In the genomic region with DNA sequence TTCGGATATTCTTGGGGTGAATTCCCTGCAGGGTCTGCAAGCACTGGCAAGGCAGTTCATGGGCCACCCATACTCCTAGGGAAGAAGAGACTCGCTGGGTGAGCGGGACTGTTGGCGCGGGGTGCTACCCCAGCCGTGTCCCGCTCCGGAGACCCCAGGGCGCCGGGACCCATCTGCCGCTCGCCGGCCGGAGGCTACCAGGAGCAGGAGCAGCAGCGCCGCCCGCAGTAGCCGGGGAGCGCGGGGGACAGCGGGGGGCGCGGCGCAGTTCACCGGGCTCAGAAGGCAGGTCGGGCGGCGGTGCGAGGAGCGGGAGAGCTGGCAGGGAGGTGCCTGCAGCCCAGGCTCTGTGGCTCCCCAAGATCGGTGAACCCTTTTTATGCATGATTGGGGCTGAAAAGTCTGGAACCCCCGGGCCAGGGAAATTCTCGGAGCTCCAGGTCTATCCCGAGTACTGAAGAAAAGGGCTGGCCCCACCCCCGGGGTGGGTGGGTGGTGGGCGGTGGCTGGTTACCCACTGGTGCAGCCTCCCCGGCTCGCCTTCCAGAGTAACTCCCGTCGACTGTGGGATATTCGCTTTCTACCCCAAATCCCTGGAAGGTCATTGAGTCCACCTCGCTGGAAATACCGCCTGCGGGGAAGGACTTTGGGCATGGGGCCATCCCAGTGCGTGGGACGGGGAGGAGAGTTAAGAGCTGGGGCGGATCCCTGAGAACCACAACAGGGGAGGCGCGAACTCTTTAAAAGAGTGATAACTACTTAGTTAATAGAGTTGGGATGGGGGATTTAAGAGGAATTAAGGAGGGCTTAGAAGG, we compare ENCODE assay signal across 1 cellular context.
TF ChIP-seq lines count a peak whose summit lies in the region.

No MANE protein-coding gene starts in this region.

TF ChIP-seq in HEK293, 187 proteins besides CTCF, POLR2A, EP300 and RAD21 (continued from another document and continues in another):
- TF ChIP-seq, protein P1, sequence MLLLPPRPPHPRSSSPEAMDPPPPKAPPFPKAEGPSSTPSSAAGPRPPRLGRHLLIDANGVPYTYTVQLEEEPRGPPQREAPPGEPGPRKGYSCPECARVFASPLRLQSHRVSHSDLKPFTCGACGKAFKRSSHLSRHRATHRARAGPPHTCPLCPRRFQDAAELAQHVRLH (tag by site-specific recombination; IDR thresholded peaks at IDR 0.05), result no peak
- TF ChIP-seq ZNF266 (tag by site-specific recombination; IDR thresholded peaks at IDR 0.05; ENCODE audit: low read depth) (no peak), ZNF521 (tag by site-specific recombination; IDR thresholded peaks at IDR 0.05) (no peak), ZNF48 (tag by site-specific recombination; IDR thresholded peaks at IDR 0.05) (no peak), ZNF248 (tag by site-specific recombination; IDR thresholded peaks at IDR 0.05) (no peak), ZNF626 (tag by site-specific recombination; IDR thresholded peaks at IDR 0.05) (no peak), ZNF658 (tag by site-specific recombination; IDR thresholded peaks at IDR 0.05) (no peak), ZBTB48 (tag by site-specific recombination; IDR thresholded peaks at IDR 0.05) (no peak), ZFP37 (tag by site-specific recombination; IDR thresholded peaks at IDR 0.05) (no peak), GLIS1 (tag by site-specific recombination; IDR thresholded peaks at IDR 0.05) (no peak; the same call in 1 of the 2 replicates), SP3 (tag by site-specific recombination; IDR thresholded peaks at IDR 0.05) (peak; percentile 60), ZNF514 (tag by site-specific recombination; IDR thresholded peaks at IDR 0.05) (no peak), ZNF623 (tag by site-specific recombination; IDR thresholded peaks at IDR 0.05) (no peak), ZNF830 (tag by site-specific recombination; IDR thresholded peaks at IDR 0.05; ENCODE audit: low read depth) (no peak), ZNF747 (tag by site-specific recombination; IDR thresholded peaks at IDR 0.05) (no peak), KLF16 (tag by site-specific recombination; IDR thresholded peaks at IDR 0.05) (no peak), ZNF121 (tag by site-specific recombination; IDR thresholded peaks at IDR 0.05) (no peak), ZNF132 (tag by site-specific recombination; IDR thresholded peaks at IDR 0.05; ENCODE audit: borderline replicate concordance) (no peak), MZF1 (tag by site-specific recombination; IDR thresholded peaks at IDR 0.05; ENCODE audit: borderline replicate concordance) (no peak), KLF1 (tag by site-specific recombination; IDR thresholded peaks at IDR 0.05) (0 out of 2 replicates have a peak, but pooled peaks have one; percentile 18), ZFP3 (tag by site-specific recombination; IDR thresholded peaks at IDR 0.05; ENCODE audit: low read depth) (no peak), IKZF3 (tag by site-specific recombination; IDR thresholded peaks at IDR 0.05) (no peak; the same call in 1 of the 2 replicates), ZNF138 (tag by site-specific recombination; IDR thresholded peaks at IDR 0.05; ENCODE audit: borderline replicate concordance) (no peak), HOXA7 (CRISPR knock-in tag; IDR thresholded peaks at IDR 0.05; ENCODE audit: borderline replicate concordance) (no peak), REPIN1 (tag by site-specific recombination; IDR thresholded peaks at IDR 0.05; ENCODE audit: low read depth) (no peak), SP2 (tag by site-specific recombination; IDR thresholded peaks at IDR 0.05) (peak; percentile 64), ZNF214 (tag by site-specific recombination; IDR thresholded peaks at IDR 0.05; ENCODE audit: borderline replicate concordance) (no peak), ZNF549 (tag by site-specific recombination; IDR thresholded peaks at IDR 0.05) (no peak), ZNF174 (tag by site-specific recombination; IDR thresholded peaks at IDR 0.05) (no peak), ZNF548 (tag by site-specific recombination; IDR thresholded peaks at IDR 0.05) (no peak), ZNF23 (tag by site-specific recombination; IDR thresholded peaks at IDR 0.05; ENCODE audit: borderline replicate concordance) (no peak), KLF9 (tag by site-specific recombination; IDR thresholded peaks at IDR 0.05; ENCODE audit: low read depth) (no peak), ZNF391 (tag by site-specific recombination; IDR thresholded peaks at IDR 0.05; ENCODE audit: borderline replicate concordance, low read depth) (no peak), ZNF501 (tag by site-specific recombination; IDR thresholded peaks at IDR 0.05) (no peak)
- TF ChIP-seq, protein P2, sequence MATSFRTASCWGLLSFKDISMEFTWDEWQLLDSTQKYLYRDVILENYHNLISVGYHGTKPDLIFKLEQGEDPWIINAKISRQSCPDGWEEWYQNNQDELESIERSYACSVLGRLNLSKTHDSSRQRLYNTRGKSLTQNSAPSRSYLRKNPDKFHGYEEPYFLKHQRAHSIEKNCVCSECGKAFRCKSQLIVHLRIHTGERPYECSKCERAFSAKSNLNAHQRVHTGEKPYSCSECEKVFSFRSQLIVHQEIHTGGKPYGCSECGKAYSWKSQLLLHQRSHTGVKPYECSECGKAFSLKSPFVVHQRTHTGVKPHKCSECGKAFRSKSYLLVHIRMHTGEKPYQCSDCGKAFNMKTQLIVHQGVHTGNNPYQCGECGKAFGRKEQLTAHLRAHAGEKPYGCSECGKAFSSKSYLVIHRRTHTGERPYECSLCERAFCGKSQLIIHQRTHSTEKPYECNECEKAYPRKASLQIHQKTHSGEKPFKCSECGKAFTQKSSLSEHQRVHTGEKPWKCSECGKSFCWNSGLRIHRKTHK (tag by site-specific recombination; IDR thresholded peaks at IDR 0.05), result no peak
- TF ChIP-seq, protein P3, sequence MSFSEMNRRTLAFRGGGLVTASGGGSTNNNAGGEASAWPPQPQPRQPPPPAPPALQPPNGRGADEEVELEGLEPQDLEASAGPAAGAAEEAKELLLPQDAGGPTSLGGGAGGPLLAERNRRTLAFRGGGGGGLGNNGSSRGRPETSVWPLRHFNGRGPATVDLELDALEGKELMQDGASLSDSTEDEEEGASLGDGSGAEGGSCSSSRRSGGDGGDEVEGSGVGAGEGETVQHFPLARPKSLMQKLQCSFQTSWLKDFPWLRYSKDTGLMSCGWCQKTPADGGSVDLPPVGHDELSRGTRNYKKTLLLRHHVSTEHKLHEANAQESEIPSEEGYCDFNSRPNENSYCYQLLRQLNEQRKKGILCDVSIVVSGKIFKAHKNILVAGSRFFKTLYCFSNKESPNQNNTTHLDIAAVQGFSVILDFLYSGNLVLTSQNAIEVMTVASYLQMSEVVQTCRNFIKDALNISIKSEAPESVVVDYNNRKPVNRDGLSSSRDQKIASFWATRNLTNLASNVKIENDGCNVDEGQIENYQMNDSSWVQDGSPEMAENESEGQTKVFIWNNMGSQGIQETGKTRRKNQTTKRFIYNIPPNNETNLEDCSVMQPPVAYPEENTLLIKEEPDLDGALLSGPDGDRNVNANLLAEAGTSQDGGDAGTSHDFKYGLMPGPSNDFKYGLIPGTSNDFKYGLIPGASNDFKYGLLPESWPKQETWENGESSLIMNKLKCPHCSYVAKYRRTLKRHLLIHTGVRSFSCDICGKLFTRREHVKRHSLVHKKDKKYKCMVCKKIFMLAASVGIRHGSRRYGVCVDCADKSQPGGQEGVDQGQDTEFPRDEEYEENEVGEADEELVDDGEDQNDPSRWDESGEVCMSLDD (tag by site-specific recombination; IDR thresholded peaks at IDR 0.05), result no peak
- TF ChIP-seq, protein P4, sequence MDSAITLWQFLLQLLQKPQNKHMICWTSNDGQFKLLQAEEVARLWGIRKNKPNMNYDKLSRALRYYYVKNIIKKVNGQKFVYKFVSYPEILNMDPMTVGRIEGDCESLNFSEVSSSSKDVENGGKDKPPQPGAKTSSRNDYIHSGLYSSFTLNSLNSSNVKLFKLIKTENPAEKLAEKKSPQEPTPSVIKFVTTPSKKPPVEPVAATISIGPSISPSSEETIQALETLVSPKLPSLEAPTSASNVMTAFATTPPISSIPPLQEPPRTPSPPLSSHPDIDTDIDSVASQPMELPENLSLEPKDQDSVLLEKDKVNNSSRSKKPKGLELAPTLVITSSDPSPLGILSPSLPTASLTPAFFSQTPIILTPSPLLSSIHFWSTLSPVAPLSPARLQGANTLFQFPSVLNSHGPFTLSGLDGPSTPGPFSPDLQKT (IDR thresholded peaks at IDR 0.05; ENCODE audit: borderline replicate concordance, low read depth, low read length), result no peak
- TF ChIP-seq, protein P5, sequence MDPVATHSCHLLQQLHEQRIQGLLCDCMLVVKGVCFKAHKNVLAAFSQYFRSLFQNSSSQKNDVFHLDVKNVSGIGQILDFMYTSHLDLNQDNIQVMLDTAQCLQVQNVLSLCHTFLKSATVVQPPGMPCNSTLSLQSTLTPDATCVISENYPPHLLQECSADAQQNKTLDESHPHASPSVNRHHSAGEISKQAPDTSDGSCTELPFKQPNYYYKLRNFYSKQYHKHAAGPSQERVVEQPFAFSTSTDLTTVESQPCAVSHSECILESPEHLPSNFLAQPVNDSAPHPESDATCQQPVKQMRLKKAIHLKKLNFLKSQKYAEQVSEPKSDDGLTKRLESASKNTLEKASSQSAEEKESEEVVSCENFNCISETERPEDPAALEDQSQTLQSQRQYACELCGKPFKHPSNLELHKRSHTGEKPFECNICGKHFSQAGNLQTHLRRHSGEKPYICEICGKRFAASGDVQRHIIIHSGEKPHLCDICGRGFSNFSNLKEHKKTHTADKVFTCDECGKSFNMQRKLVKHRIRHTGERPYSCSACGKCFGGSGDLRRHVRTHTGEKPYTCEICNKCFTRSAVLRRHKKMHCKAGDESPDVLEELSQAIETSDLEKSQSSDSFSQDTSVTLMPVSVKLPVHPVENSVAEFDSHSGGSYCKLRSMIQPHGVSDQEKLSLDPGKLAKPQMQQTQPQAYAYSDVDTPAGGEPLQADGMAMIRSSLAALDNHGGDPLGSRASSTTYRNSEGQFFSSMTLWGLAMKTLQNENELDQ (tag by site-specific recombination; IDR thresholded peaks at IDR 0.05; ENCODE audit: low read depth), result no peak
- TF ChIP-seq, protein P6, sequence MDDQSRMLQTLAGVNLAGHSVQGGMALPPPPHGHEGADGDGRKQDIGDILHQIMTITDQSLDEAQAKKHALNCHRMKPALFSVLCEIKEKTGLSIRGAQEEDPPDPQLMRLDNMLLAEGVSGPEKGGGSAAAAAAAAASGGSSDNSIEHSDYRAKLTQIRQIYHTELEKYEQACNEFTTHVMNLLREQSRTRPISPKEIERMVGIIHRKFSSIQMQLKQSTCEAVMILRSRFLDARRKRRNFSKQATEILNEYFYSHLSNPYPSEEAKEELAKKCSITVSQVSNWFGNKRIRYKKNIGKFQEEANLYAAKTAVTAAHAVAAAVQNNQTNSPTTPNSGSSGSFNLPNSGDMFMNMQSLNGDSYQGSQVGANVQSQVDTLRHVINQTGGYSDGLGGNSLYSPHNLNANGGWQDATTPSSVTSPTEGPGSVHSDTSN (CRISPR knock-in tag; IDR thresholded peaks at IDR 0.05), result no peak
- TF ChIP-seq, protein P7, sequence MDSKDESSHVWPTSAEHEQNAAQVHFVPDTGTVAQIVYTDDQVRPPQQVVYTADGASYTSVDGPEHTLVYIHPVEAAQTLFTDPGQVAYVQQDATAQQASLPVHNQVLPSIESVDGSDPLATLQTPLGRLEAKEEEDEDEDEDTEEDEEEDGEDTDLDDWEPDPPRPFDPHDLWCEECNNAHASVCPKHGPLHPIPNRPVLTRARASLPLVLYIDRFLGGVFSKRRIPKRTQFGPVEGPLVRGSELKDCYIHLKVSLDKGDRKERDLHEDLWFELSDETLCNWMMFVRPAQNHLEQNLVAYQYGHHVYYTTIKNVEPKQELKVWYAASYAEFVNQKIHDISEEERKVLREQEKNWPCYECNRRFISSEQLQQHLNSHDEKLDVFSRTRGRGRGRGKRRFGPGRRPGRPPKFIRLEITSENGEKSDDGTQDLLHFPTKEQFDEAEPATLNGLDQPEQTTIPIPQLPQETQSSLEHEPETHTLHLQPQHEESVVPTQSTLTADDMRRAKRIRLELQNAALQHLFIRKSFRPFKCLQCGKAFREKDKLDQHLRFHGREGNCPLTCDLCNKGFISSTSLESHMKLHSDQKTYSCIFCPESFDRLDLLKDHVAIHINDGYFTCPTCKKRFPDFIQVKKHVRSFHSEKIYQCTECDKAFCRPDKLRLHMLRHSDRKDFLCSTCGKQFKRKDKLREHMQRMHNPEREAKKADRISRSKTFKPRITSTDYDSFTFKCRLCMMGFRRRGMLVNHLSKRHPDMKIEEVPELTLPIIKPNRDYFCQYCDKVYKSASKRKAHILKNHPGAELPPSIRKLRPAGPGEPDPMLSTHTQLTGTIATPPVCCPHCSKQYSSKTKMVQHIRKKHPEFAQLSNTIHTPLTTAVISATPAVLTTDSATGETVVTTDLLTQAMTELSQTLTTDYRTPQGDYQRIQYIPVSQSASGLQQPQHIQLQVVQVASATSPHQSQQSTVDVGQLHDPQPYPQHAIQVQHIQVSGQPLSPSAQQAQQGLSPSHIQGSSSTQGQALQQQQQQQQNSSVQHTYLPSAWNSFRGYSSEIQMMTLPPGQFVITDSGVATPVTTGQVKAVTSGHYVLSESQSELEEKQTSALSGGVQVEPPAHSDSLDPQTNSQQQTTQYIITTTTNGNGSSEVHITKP (tag by site-specific recombination; IDR thresholded peaks at IDR 0.05), result peak; percentile 91
- TF ChIP-seq, protein P8, sequence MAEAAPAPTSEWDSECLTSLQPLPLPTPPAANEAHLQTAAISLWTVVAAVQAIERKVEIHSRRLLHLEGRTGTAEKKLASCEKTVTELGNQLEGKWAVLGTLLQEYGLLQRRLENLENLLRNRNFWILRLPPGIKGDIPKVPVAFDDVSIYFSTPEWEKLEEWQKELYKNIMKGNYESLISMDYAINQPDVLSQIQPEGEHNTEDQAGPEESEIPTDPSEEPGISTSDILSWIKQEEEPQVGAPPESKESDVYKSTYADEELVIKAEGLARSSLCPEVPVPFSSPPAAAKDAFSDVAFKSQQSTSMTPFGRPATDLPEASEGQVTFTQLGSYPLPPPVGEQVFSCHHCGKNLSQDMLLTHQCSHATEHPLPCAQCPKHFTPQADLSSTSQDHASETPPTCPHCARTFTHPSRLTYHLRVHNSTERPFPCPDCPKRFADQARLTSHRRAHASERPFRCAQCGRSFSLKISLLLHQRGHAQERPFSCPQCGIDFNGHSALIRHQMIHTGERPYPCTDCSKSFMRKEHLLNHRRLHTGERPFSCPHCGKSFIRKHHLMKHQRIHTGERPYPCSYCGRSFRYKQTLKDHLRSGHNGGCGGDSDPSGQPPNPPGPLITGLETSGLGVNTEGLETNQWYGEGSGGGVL (tag by site-specific recombination; IDR thresholded peaks at IDR 0.05), result no peak
- TF ChIP-seq, protein P9, sequence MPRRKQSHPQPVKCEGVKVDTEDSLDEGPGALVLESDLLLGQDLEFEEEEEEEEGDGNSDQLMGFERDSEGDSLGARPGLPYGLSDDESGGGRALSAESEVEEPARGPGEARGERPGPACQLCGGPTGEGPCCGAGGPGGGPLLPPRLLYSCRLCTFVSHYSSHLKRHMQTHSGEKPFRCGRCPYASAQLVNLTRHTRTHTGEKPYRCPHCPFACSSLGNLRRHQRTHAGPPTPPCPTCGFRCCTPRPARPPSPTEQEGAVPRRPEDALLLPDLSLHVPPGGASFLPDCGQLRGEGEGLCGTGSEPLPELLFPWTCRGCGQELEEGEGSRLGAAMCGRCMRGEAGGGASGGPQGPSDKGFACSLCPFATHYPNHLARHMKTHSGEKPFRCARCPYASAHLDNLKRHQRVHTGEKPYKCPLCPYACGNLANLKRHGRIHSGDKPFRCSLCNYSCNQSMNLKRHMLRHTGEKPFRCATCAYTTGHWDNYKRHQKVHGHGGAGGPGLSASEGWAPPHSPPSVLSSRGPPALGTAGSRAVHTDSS (tag by site-specific recombination; IDR thresholded peaks at IDR 0.05), result no peak
